1 cellular context compared by ENCODE assay signal in the genomic region with DNA sequence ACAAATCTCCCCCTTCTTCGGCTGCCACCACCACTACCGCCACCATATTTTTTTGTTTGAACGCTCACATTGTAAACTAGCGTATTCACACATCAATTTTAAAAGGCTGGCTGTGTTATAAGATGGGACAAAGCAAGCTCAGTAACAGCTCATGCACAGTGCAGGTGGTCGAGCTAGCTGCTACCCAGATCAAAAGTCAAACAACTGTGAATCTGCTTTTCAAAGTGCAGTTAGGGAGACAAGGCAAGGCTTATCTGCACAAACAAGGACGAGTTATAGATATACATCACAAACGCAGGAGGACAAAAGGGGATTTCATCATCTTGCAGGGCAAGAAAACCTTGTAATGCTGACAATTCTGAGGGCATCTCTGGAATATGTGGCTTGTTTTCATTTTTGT.
TF ChIP-seq lines count a peak whose summit lies in the region.

No MANE protein-coding gene starts in this region.

TF ChIP-seq in HepG2, 621 proteins besides CTCF, POLR2A, EP300 and RAD21 (continued from another document and continues in another):
- TF ChIP-seq, protein P1, sequence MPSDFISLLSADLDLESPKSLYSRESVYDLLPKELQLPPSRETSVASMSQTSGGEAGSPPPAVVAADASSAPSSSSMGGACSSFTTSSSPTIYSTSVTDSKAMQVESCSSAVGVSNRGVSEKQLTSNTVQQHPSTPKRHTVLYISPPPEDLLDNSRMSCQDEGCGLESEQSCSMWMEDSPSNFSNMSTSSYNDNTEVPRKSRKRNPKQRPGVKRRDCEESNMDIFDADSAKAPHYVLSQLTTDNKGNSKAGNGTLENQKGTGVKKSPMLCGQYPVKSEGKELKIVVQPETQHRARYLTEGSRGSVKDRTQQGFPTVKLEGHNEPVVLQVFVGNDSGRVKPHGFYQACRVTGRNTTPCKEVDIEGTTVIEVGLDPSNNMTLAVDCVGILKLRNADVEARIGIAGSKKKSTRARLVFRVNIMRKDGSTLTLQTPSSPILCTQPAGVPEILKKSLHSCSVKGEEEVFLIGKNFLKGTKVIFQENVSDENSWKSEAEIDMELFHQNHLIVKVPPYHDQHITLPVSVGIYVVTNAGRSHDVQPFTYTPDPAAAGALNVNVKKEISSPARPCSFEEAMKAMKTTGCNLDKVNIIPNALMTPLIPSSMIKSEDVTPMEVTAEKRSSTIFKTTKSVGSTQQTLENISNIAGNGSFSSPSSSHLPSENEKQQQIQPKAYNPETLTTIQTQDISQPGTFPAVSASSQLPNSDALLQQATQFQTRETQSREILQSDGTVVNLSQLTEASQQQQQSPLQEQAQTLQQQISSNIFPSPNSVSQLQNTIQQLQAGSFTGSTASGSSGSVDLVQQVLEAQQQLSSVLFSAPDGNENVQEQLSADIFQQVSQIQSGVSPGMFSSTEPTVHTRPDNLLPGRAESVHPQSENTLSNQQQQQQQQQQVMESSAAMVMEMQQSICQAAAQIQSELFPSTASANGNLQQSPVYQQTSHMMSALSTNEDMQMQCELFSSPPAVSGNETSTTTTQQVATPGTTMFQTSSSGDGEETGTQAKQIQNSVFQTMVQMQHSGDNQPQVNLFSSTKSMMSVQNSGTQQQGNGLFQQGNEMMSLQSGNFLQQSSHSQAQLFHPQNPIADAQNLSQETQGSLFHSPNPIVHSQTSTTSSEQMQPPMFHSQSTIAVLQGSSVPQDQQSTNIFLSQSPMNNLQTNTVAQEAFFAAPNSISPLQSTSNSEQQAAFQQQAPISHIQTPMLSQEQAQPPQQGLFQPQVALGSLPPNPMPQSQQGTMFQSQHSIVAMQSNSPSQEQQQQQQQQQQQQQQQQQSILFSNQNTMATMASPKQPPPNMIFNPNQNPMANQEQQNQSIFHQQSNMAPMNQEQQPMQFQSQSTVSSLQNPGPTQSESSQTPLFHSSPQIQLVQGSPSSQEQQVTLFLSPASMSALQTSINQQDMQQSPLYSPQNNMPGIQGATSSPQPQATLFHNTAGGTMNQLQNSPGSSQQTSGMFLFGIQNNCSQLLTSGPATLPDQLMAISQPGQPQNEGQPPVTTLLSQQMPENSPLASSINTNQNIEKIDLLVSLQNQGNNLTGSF (CRISPR knock-in tag; IDR thresholded peaks at IDR 0.05): no peak
- TF ChIP-seq ZNF446 (CRISPR knock-in tag; IDR thresholded peaks at IDR 0.05): no peak
- TF ChIP-seq NFIB (CRISPR knock-in tag; IDR thresholded peaks at IDR 0.05; ENCODE audit: borderline replicate concordance): no peak
- 0 out of 2 replicates have a peak, but pooled peaks have one; percentile 38 for TF ChIP-seq NFKBIZ (CRISPR knock-in tag; IDR thresholded peaks at IDR 0.05)
- TF ChIP-seq MBNL3 (CRISPR knock-in tag; conservative IDR thresholded peaks at IDR 0.05): no peak
- TF ChIP-seq, protein P2, sequence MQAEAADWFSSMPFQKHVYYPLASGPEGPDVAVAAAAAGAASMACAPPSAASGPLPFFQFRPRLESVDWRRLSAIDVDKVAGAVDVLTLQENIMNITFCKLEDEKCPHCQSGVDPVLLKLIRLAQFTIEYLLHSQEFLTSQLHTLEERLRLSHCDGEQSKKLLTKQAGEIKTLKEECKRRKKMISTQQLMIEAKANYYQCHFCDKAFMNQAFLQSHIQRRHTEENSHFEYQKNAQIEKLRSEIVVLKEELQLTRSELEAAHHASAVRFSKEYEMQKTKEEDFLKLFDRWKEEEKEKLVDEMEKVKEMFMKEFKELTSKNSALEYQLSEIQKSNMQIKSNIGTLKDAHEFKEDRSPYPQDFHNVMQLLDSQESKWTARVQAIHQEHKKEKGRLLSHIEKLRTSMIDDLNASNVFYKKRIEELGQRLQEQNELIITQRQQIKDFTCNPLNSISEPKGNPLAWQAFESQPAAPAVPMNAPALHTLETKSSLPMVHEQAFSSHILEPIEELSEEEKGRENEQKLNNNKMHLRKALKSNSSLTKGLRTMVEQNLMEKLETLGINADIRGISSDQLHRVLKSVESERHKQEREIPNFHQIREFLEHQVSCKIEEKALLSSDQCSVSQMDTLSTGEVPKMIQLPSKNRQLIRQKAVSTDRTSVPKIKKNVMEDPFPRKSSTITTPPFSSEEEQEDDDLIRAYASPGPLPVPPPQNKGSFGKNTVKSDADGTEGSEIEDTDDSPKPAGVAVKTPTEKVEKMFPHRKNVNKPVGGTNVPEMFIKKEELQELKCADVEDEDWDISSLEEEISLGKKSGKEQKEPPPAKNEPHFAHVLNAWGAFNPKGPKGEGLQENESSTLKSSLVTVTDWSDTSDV (CRISPR knock-in tag; IDR thresholded peaks at IDR 0.05): no peak
- TF ChIP-seq NFRKB (IDR thresholded peaks at IDR 0.05): no peak
- no peak for TF ChIP-seq NCOA5 (CRISPR knock-in tag; IDR thresholded peaks at IDR 0.05)
- no peak for TF ChIP-seq ZNF781 (CRISPR knock-in tag; IDR thresholded peaks at IDR 0.05; ENCODE audit: borderline replicate concordance, not compliant biosample characterization)
- TF ChIP-seq, protein P3, sequence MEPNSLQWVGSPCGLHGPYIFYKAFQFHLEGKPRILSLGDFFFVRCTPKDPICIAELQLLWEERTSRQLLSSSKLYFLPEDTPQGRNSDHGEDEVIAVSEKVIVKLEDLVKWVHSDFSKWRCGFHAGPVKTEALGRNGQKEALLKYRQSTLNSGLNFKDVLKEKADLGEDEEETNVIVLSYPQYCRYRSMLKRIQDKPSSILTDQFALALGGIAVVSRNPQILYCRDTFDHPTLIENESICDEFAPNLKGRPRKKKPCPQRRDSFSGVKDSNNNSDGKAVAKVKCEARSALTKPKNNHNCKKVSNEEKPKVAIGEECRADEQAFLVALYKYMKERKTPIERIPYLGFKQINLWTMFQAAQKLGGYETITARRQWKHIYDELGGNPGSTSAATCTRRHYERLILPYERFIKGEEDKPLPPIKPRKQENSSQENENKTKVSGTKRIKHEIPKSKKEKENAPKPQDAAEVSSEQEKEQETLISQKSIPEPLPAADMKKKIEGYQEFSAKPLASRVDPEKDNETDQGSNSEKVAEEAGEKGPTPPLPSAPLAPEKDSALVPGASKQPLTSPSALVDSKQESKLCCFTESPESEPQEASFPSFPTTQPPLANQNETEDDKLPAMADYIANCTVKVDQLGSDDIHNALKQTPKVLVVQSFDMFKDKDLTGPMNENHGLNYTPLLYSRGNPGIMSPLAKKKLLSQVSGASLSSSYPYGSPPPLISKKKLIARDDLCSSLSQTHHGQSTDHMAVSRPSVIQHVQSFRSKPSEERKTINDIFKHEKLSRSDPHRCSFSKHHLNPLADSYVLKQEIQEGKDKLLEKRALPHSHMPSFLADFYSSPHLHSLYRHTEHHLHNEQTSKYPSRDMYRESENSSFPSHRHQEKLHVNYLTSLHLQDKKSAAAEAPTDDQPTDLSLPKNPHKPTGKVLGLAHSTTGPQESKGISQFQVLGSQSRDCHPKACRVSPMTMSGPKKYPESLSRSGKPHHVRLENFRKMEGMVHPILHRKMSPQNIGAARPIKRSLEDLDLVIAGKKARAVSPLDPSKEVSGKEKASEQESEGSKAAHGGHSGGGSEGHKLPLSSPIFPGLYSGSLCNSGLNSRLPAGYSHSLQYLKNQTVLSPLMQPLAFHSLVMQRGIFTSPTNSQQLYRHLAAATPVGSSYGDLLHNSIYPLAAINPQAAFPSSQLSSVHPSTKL (CRISPR knock-in tag; IDR thresholded peaks at IDR 0.05): peak; percentile 94
- no peak for TF ChIP-seq CREB1 (IDR thresholded peaks at IDR 0.05)
- peak; percentile 74 for TF ChIP-seq CREB1 (CRISPR knock-in tag; IDR thresholded peaks at IDR 0.05)
- peak; percentile 76 for TF ChIP-seq BCL6 (CRISPR knock-in tag; IDR thresholded peaks at IDR 0.05)
- no peak for TF ChIP-seq ONECUT2 (CRISPR knock-in tag; IDR thresholded peaks at IDR 0.05)
- TF ChIP-seq NFYC (CRISPR knock-in tag; IDR thresholded peaks at IDR 0.05): no peak
- TF ChIP-seq DNMT3B (CRISPR knock-in tag; conservative IDR thresholded peaks at IDR 0.05): no peak
- TF ChIP-seq HOXA3 (CRISPR knock-in tag; IDR thresholded peaks at IDR 0.05): peak; percentile 65; the same call in 1 of the 2 replicates
- TF ChIP-seq MXD4 (CRISPR knock-in tag; IDR thresholded peaks at IDR 0.05): no peak
- TF ChIP-seq ZNF550 (CRISPR knock-in tag; IDR thresholded peaks at IDR 0.05; ENCODE audit: borderline replicate concordance): no peak
- 0 out of 2 replicates have a peak, but pooled peaks have one; percentile 42 for TF ChIP-seq EHMT2 (IDR thresholded peaks at IDR 0.05; ENCODE audit: borderline replicate concordance, low read depth, low read length)
- no peak for TF ChIP-seq ZFAT (CRISPR knock-in tag; conservative IDR thresholded peaks at IDR 0.05)
- TF ChIP-seq, protein P4, sequence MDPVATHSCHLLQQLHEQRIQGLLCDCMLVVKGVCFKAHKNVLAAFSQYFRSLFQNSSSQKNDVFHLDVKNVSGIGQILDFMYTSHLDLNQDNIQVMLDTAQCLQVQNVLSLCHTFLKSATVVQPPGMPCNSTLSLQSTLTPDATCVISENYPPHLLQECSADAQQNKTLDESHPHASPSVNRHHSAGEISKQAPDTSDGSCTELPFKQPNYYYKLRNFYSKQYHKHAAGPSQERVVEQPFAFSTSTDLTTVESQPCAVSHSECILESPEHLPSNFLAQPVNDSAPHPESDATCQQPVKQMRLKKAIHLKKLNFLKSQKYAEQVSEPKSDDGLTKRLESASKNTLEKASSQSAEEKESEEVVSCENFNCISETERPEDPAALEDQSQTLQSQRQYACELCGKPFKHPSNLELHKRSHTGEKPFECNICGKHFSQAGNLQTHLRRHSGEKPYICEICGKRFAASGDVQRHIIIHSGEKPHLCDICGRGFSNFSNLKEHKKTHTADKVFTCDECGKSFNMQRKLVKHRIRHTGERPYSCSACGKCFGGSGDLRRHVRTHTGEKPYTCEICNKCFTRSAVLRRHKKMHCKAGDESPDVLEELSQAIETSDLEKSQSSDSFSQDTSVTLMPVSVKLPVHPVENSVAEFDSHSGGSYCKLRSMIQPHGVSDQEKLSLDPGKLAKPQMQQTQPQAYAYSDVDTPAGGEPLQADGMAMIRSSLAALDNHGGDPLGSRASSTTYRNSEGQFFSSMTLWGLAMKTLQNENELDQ (CRISPR knock-in tag; IDR thresholded peaks at IDR 0.05; ENCODE audit: borderline replicate concordance): no peak
- no peak for TF ChIP-seq NAIF1 (CRISPR knock-in tag; IDR thresholded peaks at IDR 0.05; ENCODE audit: borderline replicate concordance)
- TF ChIP-seq, protein P5, sequence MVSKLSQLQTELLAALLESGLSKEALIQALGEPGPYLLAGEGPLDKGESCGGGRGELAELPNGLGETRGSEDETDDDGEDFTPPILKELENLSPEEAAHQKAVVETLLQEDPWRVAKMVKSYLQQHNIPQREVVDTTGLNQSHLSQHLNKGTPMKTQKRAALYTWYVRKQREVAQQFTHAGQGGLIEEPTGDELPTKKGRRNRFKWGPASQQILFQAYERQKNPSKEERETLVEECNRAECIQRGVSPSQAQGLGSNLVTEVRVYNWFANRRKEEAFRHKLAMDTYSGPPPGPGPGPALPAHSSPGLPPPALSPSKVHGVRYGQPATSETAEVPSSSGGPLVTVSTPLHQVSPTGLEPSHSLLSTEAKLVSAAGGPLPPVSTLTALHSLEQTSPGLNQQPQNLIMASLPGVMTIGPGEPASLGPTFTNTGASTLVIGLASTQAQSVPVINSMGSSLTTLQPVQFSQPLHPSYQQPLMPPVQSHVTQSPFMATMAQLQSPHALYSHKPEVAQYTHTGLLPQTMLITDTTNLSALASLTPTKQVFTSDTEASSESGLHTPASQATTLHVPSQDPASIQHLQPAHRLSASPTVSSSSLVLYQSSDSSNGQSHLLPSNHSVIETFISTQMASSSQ (IDR thresholded peaks at IDR 0.05; ENCODE audit: low read depth): 0 out of 2 replicates have a peak, but pooled peaks have one; percentile 37
- TF ChIP-seq, protein P5 (CRISPR knock-in tag; IDR thresholded peaks at IDR 0.05; ENCODE audit: borderline replicate concordance): peak; percentile 65; the same call in 1 of the 2 replicates
- no peak for TF ChIP-seq FOSL1 (CRISPR knock-in tag; IDR thresholded peaks at IDR 0.05; ENCODE audit: borderline replicate concordance)
- TF ChIP-seq, protein P6, sequence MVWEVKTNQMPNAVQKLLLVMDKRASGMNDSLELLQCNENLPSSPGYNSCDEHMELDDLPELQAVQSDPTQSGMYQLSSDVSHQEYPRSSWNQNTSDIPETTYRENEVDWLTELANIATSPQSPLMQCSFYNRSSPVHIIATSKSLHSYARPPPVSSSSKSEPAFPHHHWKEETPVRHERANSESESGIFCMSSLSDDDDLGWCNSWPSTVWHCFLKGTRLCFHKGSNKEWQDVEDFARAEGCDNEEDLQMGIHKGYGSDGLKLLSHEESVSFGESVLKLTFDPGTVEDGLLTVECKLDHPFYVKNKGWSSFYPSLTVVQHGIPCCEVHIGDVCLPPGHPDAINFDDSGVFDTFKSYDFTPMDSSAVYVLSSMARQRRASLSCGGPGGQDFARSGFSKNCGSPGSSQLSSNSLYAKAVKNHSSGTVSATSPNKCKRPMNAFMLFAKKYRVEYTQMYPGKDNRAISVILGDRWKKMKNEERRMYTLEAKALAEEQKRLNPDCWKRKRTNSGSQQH (CRISPR knock-in tag; IDR thresholded peaks at IDR 0.05; ENCODE audit: low read depth): no peak
- TF ChIP-seq, protein P7, sequence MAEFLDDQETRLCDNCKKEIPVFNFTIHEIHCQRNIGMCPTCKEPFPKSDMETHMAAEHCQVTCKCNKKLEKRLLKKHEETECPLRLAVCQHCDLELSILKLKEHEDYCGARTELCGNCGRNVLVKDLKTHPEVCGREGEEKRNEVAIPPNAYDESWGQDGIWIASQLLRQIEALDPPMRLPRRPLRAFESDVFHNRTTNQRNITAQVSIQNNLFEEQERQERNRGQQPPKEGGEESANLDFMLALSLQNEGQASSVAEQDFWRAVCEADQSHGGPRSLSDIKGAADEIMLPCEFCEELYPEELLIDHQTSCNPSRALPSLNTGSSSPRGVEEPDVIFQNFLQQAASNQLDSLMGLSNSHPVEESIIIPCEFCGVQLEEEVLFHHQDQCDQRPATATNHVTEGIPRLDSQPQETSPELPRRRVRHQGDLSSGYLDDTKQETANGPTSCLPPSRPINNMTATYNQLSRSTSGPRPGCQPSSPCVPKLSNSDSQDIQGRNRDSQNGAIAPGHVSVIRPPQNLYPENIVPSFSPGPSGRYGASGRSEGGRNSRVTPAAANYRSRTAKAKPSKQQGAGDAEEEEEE (CRISPR knock-in tag; IDR thresholded peaks at IDR 0.05; ENCODE audit: borderline replicate concordance): no peak
- TF ChIP-seq ZNF30 (CRISPR knock-in tag; IDR thresholded peaks at IDR 0.05): no peak
- TF ChIP-seq STAG1 (CRISPR knock-in tag; IDR thresholded peaks at IDR 0.05): peak; percentile 50
- peak; percentile 39; the same call in 1 of the 2 replicates for TF ChIP-seq PHF21A (CRISPR knock-in tag; IDR thresholded peaks at IDR 0.05)
- no peak for TF ChIP-seq ZNF709 (CRISPR knock-in tag; IDR thresholded peaks at IDR 0.05)
